ENCODE assay signal across 18 cellular contexts in genomic region chr3:45657853-45658252, GRCh38. TPM values are rescaled to one million over a fixed set of nuclear protein-coding genes. Genes with fewer than 3 reads are reported as not detected.
DNase-seq lines count a peak whose midpoint lies in the region; ATAC-seq, FAIRE-seq and TF ChIP-seq lines count a peak whose summit lies in the region.
"Had no signal": no experiment of that assay in that cellular context is flagged by ENCODE, and none has a peak within 500 bp of the region (broad histone marks: within the 10 kb centered on the region; RNA-seq: fewer than 3 reads in every experiment).

No MANE protein-coding gene starts in this region.

- FAIRE-seq in GM12891 (lab: Jason Lieb, UNC), result peak; percentile 55
- FAIRE-seq: G401.6 had no signal

- DNase-seq in GM12891 (ENCODE audit: insufficient read length, low spot score) (no peak), SKM-1 treated with dmso at 0.1 percent for 144 hours (lab: John Stamatoyannopoulos, UW; ENCODE audit: unreplicated experiment) (no peak), SK-N-DZ (ENCODE audit: low spot score) (no peak)
- DNase-seq: amygdala; COR-L47; hippocampal formation; left colon; naive thymus-derived CD4-positive, alpha-beta T cell; NCI-H1694 treated with DMSO at 0.1 percent for 48 hours; NCI-H524 treated with DMSO at 0.1 percent for 48 hours; retina; stimulated activated CD4-positive, alpha-beta T cell treated with anti-CD3 and anti-CD28 coated beads, Interleukin-2, amount 100 ng/mL, for 48 hours had no signal

- ATAC-seq in GM19372 (IDR thresholded peaks at IDR 0.05; ENCODE audit: low read depth, unreplicated experiment), result peak; percentile 58
- ATAC-seq in HG02610 (IDR thresholded peaks at IDR 0.05; ENCODE audit: unreplicated experiment), result peak; percentile 63
- ATAC-seq in HG03520 (IDR thresholded peaks at IDR 0.05; ENCODE audit: unreplicated experiment), result peak; percentile 49
- no peak for ATAC-seq in HG03460 (IDR thresholded peaks at IDR 0.05; ENCODE audit: unreplicated experiment)
- ATAC-seq in HG03469 (IDR thresholded peaks at IDR 0.05; ENCODE audit: unreplicated experiment), result no peak
- ATAC-seq: left colon; naive thymus-derived CD4-positive, alpha-beta T cell had no signal

- no peak for TF ChIP-seq POLR2A in GM12891 (IDR thresholded peaks at IDR 0.05; ENCODE audit: low read depth, low read length)

TF ChIP-seq in GM12891, 5 proteins besides CTCF, POLR2A, EP300 and RAD21:
- TF ChIP-seq POU2F2 (IDR thresholded peaks at IDR 0.05; ENCODE audit: low read depth, low read length) (no peak), POLR2AphosphoS5 (IDR thresholded peaks at IDR 0.05; ENCODE audit: low read depth, low read length) (no peak), PAX5 (IDR thresholded peaks at IDR 0.05; ENCODE audit: insufficient read depth, low read length, severe bottlenecking) (no peak), SPI1 (IDR thresholded peaks at IDR 0.05; ENCODE audit: low read depth, low read length) (no peak), TAF1 (IDR thresholded peaks at IDR 0.05; ENCODE audit: low read depth, low read length) (no peak)

RNA-seq across cellular contexts. Expression of gene SACM1L, which starts 31.3 kb away (rescaled TPM):
- polyA plus RNA-seq in GM12891 (2012; ENCODE audit: low read depth, missing spikeins), result 12.0 TPM
- 27.6 and 30.3 TPM in 2 replicates for polyA plus RNA-seq in SK-N-DZ (2014; cell fraction: cytosol; rRNA removed)
- polyA plus RNA-seq in SK-N-DZ (2014; cell fraction: nucleus; rRNA removed), result 74.3 and 83.3 TPM in 2 replicates

Comparison
In these comparisons a context has a peak if more than half of its experiments do, and no peak if none do; other contexts are left out.
1. ATAC-seq: peak in GM19372 (single experiment), HG02610 (single experiment) and HG03520 (single experiment); none in HG03460 (single experiment) and HG03469 (single experiment).